ENCODE assay signal across 13 cellular contexts in the genomic region with DNA sequence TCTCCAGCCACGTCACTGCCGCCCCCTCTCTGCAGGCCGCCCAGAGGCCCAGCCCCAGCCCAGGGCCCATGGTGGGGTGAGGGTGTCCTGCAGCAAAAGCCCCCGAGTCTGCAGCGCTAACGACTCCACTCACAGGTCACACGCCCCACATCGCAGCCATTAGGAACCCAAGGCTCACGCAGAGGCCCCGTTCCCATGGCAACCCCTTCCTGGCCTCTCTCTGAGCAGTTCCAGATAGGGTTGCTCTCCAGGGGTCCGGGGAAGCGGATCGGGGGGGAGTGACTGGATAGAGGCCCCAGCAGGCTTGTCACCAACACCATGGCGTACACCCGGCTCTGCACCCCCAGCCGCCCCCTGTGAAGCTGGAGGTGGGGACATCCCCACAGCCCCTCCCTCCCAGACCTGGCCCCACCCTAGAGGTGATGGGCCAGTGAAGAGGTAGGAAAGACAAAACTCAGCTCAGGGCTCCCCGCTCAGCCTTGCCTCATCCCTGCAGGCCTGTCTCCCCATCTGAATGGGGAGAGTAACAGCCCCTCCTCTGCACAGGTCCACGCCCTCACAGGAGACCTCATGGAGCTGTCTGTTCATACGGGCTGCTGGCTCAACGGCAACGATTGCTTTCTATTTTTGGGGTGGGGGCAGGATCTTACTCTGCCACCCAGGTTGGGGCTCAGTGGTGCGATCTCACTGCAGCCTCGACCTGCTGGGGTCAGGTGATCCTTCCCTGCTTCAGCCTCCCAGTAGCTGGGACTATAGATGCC. TPM values are rescaled to one million over a fixed set of nuclear protein-coding genes. Genes with fewer than 3 reads are reported as not detected.
DNase-seq lines count a peak whose midpoint lies in the region; ATAC-seq and TF ChIP-seq lines count a peak whose summit lies in the region.
"Had no signal": no experiment of that assay in that cellular context is flagged by ENCODE, and none has a peak within 500 bp of the region (broad histone marks: within the 10 kb centered on the region; RNA-seq: fewer than 3 reads in every experiment).

No MANE protein-coding gene starts in this region.

- H3K36me3 ChIP-seq in heart left ventricle (peaks cover 0 to 44% (median 20%) of the 10 kb centered on the region in 9 donors), left ventricle myocardium inferior (peaks cover 22% of the 10 kb centered on the region), body of pancreas (replicated peaks in 1 of 2; ENCODE audit: insufficient read depth in 1 of 2, low read depth in 2 of 2) (peaks cover 0 to 9% of the 10 kb centered on the region in 2 donors), tibial artery (peaks cover 22 to 30% (median 25%) of the 10 kb centered on the region in 3 donors)

- 44 to 54% (median 47%) methylated on average over 14 to 23 of the region's 23 CpGs for WGBS in heart left ventricle, 4 donors
- WGBS in body of pancreas, 2 donors = 49 to 65% methylated on average over 13 to 21 of the region's 23 CpGs

- H3K27ac ChIP-seq in heart left ventricle = no peak overlapping the region
- H3K27ac ChIP-seq in left ventricle myocardium inferior (replicated peaks) = no peak overlapping the region
- H3K27ac ChIP-seq in body of pancreas = peak overlapping the region in 1 of 4 donors; percentile 24
- H3K27ac ChIP-seq in layer of hippocampus (ENCODE audit: low read depth, low read length) = peak overlapping the region; percentile 27
- peak overlapping the region; percentile 27 to 47 for H3K27ac ChIP-seq in tibial artery

- H3K9me3 ChIP-seq in heart left ventricle (no peaks in the 10 kb centered on the region), left ventricle myocardium inferior (replicated peaks) (no peaks in the 10 kb centered on the region), body of pancreas (no peaks in the 10 kb centered on the region), tibial artery (no peaks in the 10 kb centered on the region)

- peaks cover 13 to 58% (median 36%) of the 10 kb centered on the region in 4 donors for H3K4me1 Mint-ChIP-seq in naive thymus-derived CD8-positive, alpha-beta T cell

- H3K27ac Mint-ChIP-seq in naive thymus-derived CD8-positive, alpha-beta T cell = peak overlapping the region in 3 of 10 donors; percentile 52 to 75 (median 57)

- peaks cover 4 to 42% (median 8%) of the 10 kb centered on the region in 3 donors for H3K36me3 Mint-ChIP-seq in naive thymus-derived CD8-positive, alpha-beta T cell

- no peaks in the 10 kb centered on the region for H3K27me3 Mint-ChIP-seq in naive thymus-derived CD8-positive, alpha-beta T cell

- peaks cover 0 to 53% (median 30%) of the 10 kb centered on the region in 12 donors for H3K4me1 ChIP-seq in heart left ventricle
- H3K4me1 ChIP-seq in left ventricle myocardium inferior = peaks cover 56% of the 10 kb centered on the region
- H3K4me1 ChIP-seq in body of pancreas = peaks cover 49% of the 10 kb centered on the region
- H3K4me1 ChIP-seq in tibial artery = peaks cover 14 to 96% (median 68%) of the 10 kb centered on the region in 4 donors

- H3K27me3 ChIP-seq in heart left ventricle = no peaks in the 10 kb centered on the region
- H3K27me3 ChIP-seq in left ventricle myocardium inferior (ENCODE audit: low read depth) = no peaks in the 10 kb centered on the region
- H3K27me3 ChIP-seq in body of pancreas = no peaks in the 10 kb centered on the region
- H3K27me3 ChIP-seq in layer of hippocampus (ENCODE audit: control insufficient read depth, insufficient read depth, low read length) = no peaks in the 10 kb centered on the region
- no peaks in the 10 kb centered on the region for H3K27me3 ChIP-seq in tibial artery

- intact Hi-C loops in heart left ventricle (cut with DNase I) (no loop called here), left ventricle myocardium inferior (cut with micrococcal nuclease) (no loop called here), body of pancreas (cut with DNase I) (no loop called here), tibial artery (cut with DNase I; ENCODE audit: low total_unique reads) (no loop called here)

- H3K4me3 ChIP-seq in heart left ventricle (peak overlapping the region in 1 of 12 donors; percentile 15), left ventricle myocardium inferior (no peak overlapping the region), body of pancreas (no peak overlapping the region), tibial artery (peak overlapping the region; percentile 11 to 32)

- TF ChIP-seq POLR2A in heart left ventricle (IDR thresholded peaks at IDR 0.05) (no peak), body of pancreas (IDR thresholded peaks at IDR 0.05) (no peak)

- no peak for DNase-seq in heart left ventricle
- no peak for DNase-seq in left ventricle myocardium inferior
- DNase-seq in body of pancreas = peak in 3 of 4 donors; percentile 39 to 46 (median 44)
- DNase-seq in tibial artery = peak in 1 of 2 donors; percentile 38
- no peak for DNase-seq in naive thymus-derived CD8-positive, alpha-beta T cell
- DNase-seq in SW480 (ENCODE audit: low spot score) = no peak
- DNase-seq in EL = no peak
- DNase-seq: effector CD4-positive, alpha-beta T cell; NCI-H1930; stimulated activated naive CD4-positive, alpha-beta T cell; SW 1271 had no signal

- POLR2A ChIA-PET in naive thymus-derived CD8-positive, alpha-beta T cell (lab: Charles Lee) = interaction anchor here (0.6 to 1.1 kb wide), 2 partner anchors 39 to 415 kb away, joined by 4 to 6 read pairs; no protein-coding TSS in a partner anchor

- ATAC-seq in heart left ventricle (peak in 3 of 4 donors; percentile 22 to 27 (median 23)), body of pancreas (no peak)
- ATAC-seq in naive thymus-derived CD8-positive, alpha-beta T cell = no peak
- ATAC-seq: left lobe of liver had no signal

- peak overlapping the region in 5 of 10 donors; percentile 23 to 70 (median 45) for H3K4me3 Mint-ChIP-seq in naive thymus-derived CD8-positive, alpha-beta T cell

- H3K9me3 Mint-ChIP-seq in naive thymus-derived CD8-positive, alpha-beta T cell = no peaks in the 10 kb centered on the region

- no peak for TF ChIP-seq CTCF in heart left ventricle (IDR thresholded peaks at IDR 0.05)
- TF ChIP-seq CTCF in left ventricle myocardium inferior (IDR thresholded peaks at IDR 0.05; ENCODE audit: borderline replicate concordance) = no peak
- no peak for TF ChIP-seq CTCF in body of pancreas (IDR thresholded peaks at IDR 0.05)
- no peak for TF ChIP-seq CTCF in tibial artery (IDR thresholded peaks at IDR 0.05)

RNA-seq across cellular contexts. Expression of gene TNRC18, which starts 41.2 kb away (rescaled TPM):
- total RNA-seq in heart left ventricle = 10 to 100 TPM; 23.4 to 66.6 (median 35.4) TPM
- polyA plus RNA-seq in heart left ventricle = 10 to 100 TPM; 26.7 to 27.6 TPM
- 27.7 TPM for total RNA-seq in left ventricle myocardium inferior
- total RNA-seq in body of pancreas = 100 to 1,000 TPM in 1 of 2 donors, 10 to 100 TPM in 1; 87.9 to 201 TPM
- 10 to 100 TPM; 41.0 to 42.7 TPM for total RNA-seq in naive thymus-derived CD8-positive, alpha-beta T cell
- 1 to 10 TPM in 2 of 3 donors, under 1 TPM in 1; 0.59 to 1.6 (median 1.0) TPM for polyA plus RNA-seq in naive thymus-derived CD8-positive, alpha-beta T cell

Comparison
In these comparisons a context has a peak if more than half of its experiments do, and no peak if none do; other contexts are left out.
1. ATAC-seq: peak in heart left ventricle (3 of 4); none in body of pancreas (single experiment) and naive thymus-derived CD8-positive, alpha-beta T cell (0 of 2).
2. DNase-seq: peak in body of pancreas (3 of 4); none in heart left ventricle (0 of 5), left ventricle myocardium inferior (single experiment), naive thymus-derived CD8-positive, alpha-beta T cell (0 of 10), SW480 (single experiment) and EL (single experiment).
3. H3K27ac ChIP-seq: peak in layer of hippocampus (single experiment) and tibial artery (2 of 2); none in heart left ventricle (0 of 12) and left ventricle myocardium inferior (single experiment).
4. H3K4me3 ChIP-seq: peak in tibial artery (2 of 2); none in left ventricle myocardium inferior (single experiment) and body of pancreas (0 of 2).